8 cellular contexts compared by ENCODE assay signal in the genomic region with DNA sequence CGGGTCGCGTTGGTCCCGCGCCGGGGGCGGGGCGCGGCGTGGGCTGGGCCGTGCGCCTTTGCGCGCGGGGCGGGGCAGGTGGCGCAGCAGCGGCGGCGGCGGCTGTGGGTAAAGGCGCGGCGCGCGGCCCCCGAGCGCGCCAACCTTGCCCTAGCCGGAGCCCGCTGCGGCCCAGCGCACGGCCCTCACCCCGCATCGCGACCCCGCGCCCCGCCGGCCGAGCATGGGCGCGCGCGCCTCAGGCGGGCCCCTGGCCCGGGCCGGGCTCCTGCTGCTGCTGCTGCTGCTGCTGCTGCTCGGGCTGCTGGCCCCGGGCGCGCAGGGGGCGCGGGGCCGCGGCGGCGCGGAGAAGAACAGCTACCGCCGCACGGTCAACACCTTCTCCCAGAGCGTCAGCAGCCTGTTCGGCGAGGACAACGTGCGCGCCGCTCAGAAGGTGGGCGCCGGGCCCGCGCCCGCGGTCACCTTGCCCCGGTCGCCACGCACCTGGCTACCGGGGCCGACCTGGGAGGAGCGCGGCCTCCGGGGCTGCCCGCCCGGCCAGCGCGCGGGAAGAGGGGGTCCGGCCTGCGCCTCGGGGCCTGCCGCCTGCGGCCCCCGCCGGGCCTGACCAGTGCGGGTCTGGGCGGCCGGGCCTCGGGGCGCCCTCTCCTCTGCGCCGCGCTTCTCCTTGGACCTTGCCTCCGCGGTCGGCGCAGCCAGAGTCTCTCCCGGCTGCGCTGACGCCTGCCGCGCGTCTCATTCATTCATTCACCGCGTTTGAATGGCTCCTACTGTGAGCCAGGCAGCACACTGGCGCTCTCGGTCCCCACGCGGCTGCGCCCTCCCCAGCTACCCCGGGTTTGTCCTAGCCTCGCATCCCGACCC. TPM values are rescaled to one million over a fixed set of nuclear protein-coding genes. Genes with fewer than 3 reads are reported as not detected.
A peak's percentile ranks its signal among the peaks of the same experiment; 100 is the strongest.
DNase-seq lines count a peak whose midpoint lies in the region; ATAC-seq and TF ChIP-seq lines count a peak whose summit lies in the region.

A gene with protein sequence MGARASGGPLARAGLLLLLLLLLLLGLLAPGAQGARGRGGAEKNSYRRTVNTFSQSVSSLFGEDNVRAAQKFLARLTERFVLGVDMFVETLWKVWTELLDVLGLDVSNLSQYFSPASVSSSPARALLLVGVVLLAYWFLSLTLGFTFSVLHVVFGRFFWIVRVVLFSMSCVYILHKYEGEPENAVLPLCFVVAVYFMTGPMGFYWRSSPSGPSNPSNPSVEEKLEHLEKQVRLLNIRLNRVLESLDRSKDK (plus strand): TSS at position 78 of the 867 bp plus-strand sequence. CDS start 146 bp downstream, at position 224.

- H3K27me3 ChIP-seq in gastrocnemius medialis = no peaks in the 10 kb centered on the region

- peak within 1 kb of the TSS; percentile 88 for H3K27ac Mint-ChIP-seq in T-helper 17 cell

- H3K27ac ChIP-seq in KOPT-K1 (ENCODE audit: low read depth, low read length, poor library complexity, severe bottlenecking) (peak within 1 kb of the TSS; percentile 88), gastrocnemius medialis (peak within 1 kb of the TSS in 2 of 4 donors; percentile 47 to 54)

- DNase-seq in T-helper 17 cell = peak; percentile 63 to 72 (median 70)
- peak in 33 of 56 donors; percentile 4 to 74 (median 33) for DNase-seq in amygdala (lab: John Stamatoyannopoulos, UW)
- DNase-seq in hippocampal formation (lab: John Stamatoyannopoulos, UW) = peak; percentile 32 to 46
- no peak for DNase-seq in gastrocnemius medialis
- DNase-seq in posterior vena cava (ENCODE audit: low spot score) = no peak

- in situ Hi-C loops in gastrocnemius medialis (cut with MboI; ENCODE audit: low sequenced_read_pairs in 4 of 4) = no loop called here

- H3K36me3 ChIP-seq in ES-I3 (ENCODE audit: insufficient read depth, low read length) (no peaks in the 10 kb centered on the region), KOPT-K1 (ENCODE audit: insufficient read depth, low read length) (peaks cover 17% of the 10 kb centered on the region), gastrocnemius medialis (no peaks in the 10 kb centered on the region)

- TF ChIP-seq POLR2A in gastrocnemius medialis (IDR thresholded peaks at IDR 0.05) = no peak

- H3K4me3 Mint-ChIP-seq in T-helper 17 cell = peak within 1 kb of the TSS; percentile 96

- peak within 1 kb of the TSS; percentile 84 for H3K9ac ChIP-seq in ES-I3 (ENCODE audit: low read depth, low read length)

- H3K4me3 ChIP-seq in gastrocnemius medialis = peak within 1 kb of the TSS; percentile 50 to 64 (median 60)

- H3K27me3 Mint-ChIP-seq in T-helper 17 cell = no peaks in the 10 kb centered on the region

- H3K4me1 Mint-ChIP-seq in T-helper 17 cell = peaks cover 22% of the 10 kb centered on the region

- ATAC-seq in GM21717 (IDR thresholded peaks at IDR 0.05; ENCODE audit: unreplicated experiment) (peak; percentile 42), T-helper 17 cell (peak; percentile 79), gastrocnemius medialis (peak; percentile 36 to 53)

- no peaks in the 10 kb centered on the region for H3K36me3 Mint-ChIP-seq in T-helper 17 cell (ENCODE audit: low read depth)

- H3K4me1 ChIP-seq in ES-I3 (ENCODE audit: insufficient read depth, low read length) = 0 out of 2 replicates have a peak, but pooled peaks cover 3% of the 10 kb centered on the region
- peaks cover 12 to 19% of the 10 kb centered on the region in 2 donors for H3K4me1 ChIP-seq in gastrocnemius medialis

- no peaks in the 10 kb centered on the region for H3K9me3 ChIP-seq in ES-I3 (ENCODE audit: control insufficient read depth, insufficient read depth, low read length)
- no peaks in the 10 kb centered on the region for H3K9me3 ChIP-seq in KOPT-K1 (ENCODE audit: insufficient read depth, low read length, poor library complexity, severe bottlenecking)
- no peaks in the 10 kb centered on the region for H3K9me3 ChIP-seq in T-helper 17 cell (ENCODE audit: control insufficient read depth, low read length, poor library complexity, severe bottlenecking)
- no peaks in the 10 kb centered on the region for H3K9me3 ChIP-seq in gastrocnemius medialis

- TF ChIP-seq CTCF in gastrocnemius medialis (IDR thresholded peaks at IDR 0.05 in 4 of 5, conservative IDR thresholded peaks at IDR 0.05 in 1 of 5) = no peak

- intact Hi-C loops in gastrocnemius medialis (cut with DNase I; ENCODE audit: low total_unique reads) (loop anchor here (5.0 kb wide), 1 partner anchor 74 kb away; a partner anchor contains a TSS), posterior vena cava (cut with DNase I) (no loop called here)

RNA-seq across cellular contexts. Expression of the gene that starts here (rescaled TPM):
- total RNA-seq in T-helper 17 cell (1 to 10 TPM; 3.7 to 4.6 TPM), gastrocnemius medialis (1 to 10 TPM in 3 of 4 donors, under 1 TPM in 1; 0.75 to 2.0 (median 1.6) TPM), posterior vena cava (1 to 10 TPM; 2.9 to 3.1 TPM)

Comparison
In these comparisons a context has a peak if more than half of its experiments do, and no peak if none do; other contexts are left out.
1. DNase-seq: peak in T-helper 17 cell (3 of 3), amygdala (33 of 56) and hippocampal formation (2 of 2); none in gastrocnemius medialis (0 of 2) and posterior vena cava (single experiment).
2. Peak in every context shown above with its lines, with median percentiles within 50 percentile points of each other: ATAC-seq.